Comparison of ENCODE assay signal across 1 cellular context in the genomic region with DNA sequence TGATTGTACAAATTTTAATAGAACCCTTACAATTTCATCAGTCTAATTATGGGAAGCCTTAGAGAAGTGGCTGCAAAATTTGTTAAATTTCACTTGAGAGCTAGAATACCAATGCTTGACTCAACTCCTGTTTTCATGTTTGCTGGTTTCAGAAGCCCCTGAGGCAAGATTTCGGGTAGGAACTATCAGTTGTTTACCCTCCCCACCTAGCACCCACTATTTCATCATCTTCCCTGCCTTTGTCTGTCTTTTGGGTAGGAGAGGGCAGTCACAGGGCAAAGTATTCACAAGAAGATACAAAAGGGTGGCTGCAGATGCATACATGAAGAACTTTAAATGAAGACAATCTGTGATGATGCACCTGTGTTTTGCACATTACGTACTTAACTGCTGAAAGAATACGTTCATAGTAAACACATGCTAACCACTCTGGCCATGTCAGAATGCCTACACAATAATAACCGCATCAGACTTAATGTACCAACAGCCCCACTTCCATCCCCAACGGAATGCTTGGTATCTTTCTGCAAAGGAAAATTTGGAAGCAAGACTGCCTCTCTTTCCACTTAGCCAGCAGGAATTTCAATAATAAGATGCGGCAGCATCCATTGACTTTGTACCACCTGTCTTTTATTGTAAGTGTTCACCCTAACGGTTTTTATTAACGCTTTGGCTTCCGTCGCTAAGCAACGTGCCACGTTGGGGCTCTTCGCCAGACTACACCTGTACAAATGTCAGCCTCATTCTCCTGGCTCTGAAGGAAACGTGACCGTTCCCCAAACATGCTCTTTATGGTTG.
TF ChIP-seq lines count a peak whose summit lies in the region.

No MANE protein-coding gene starts in this region.

TF ChIP-seq in HepG2, 621 proteins besides CTCF, POLR2A, EP300 and RAD21:
- TF ChIP-seq ZNF747 (CRISPR knock-in tag; IDR thresholded peaks at IDR 0.05; ENCODE audit: borderline replicate concordance): no peak
- TF ChIP-seq CEBPB (IDR thresholded peaks at IDR 0.05; ENCODE audit: borderline replicate concordance, low read depth, low read length): 0 out of 2 replicates have a peak, but pooled peaks have one; percentile 15
- no peak for TF ChIP-seq ZNF556 (CRISPR knock-in tag; IDR thresholded peaks at IDR 0.05; ENCODE audit: borderline replicate concordance)
- 0 out of 2 replicates have a peak, but pooled peaks have one; percentile 36 for TF ChIP-seq ZNF652 (CRISPR knock-in tag; IDR thresholded peaks at IDR 0.05; ENCODE audit: borderline replicate concordance, low read depth)
- no peak for TF ChIP-seq RFXANK (CRISPR knock-in tag; IDR thresholded peaks at IDR 0.05)
- TF ChIP-seq, protein P1, sequence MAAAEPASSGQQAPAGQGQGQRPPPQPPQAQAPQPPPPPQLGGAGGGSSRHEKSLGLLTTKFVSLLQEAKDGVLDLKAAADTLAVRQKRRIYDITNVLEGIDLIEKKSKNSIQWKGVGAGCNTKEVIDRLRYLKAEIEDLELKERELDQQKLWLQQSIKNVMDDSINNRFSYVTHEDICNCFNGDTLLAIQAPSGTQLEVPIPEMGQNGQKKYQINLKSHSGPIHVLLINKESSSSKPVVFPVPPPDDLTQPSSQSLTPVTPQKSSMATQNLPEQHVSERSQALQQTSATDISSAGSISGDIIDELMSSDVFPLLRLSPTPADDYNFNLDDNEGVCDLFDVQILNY (CRISPR knock-in tag; conservative IDR thresholded peaks at IDR 0.05): no peak
- no peak for TF ChIP-seq ZNF644 (CRISPR knock-in tag; IDR thresholded peaks at IDR 0.05; ENCODE audit: low read depth)
- TF ChIP-seq ELF3 (CRISPR knock-in tag; IDR thresholded peaks at IDR 0.05): no peak
- TF ChIP-seq, protein P2, sequence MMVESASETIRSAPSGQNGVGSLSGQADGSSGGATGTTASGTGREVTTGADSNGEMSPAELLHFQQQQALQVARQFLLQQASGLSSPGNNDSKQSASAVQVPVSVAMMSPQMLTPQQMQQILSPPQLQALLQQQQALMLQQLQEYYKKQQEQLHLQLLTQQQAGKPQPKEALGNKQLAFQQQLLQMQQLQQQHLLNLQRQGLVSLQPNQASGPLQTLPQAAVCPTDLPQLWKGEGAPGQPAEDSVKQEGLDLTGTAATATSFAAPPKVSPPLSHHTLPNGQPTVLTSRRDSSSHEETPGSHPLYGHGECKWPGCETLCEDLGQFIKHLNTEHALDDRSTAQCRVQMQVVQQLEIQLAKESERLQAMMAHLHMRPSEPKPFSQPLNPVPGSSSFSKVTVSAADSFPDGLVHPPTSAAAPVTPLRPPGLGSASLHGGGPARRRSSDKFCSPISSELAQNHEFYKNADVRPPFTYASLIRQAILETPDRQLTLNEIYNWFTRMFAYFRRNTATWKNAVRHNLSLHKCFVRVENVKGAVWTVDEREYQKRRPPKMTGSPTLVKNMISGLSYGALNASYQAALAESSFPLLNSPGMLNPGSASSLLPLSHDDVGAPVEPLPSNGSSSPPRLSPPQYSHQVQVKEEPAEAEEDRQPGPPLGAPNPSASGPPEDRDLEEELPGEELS (CRISPR knock-in tag; IDR thresholded peaks at IDR 0.05): no peak
- no peak for TF ChIP-seq ZNF331 (CRISPR knock-in tag; IDR thresholded peaks at IDR 0.05)
- no peak for TF ChIP-seq FOXM1 (CRISPR knock-in tag; IDR thresholded peaks at IDR 0.05)
- TF ChIP-seq CBFB (CRISPR knock-in tag; IDR thresholded peaks at IDR 0.05): no peak
- TF ChIP-seq, protein P3, sequence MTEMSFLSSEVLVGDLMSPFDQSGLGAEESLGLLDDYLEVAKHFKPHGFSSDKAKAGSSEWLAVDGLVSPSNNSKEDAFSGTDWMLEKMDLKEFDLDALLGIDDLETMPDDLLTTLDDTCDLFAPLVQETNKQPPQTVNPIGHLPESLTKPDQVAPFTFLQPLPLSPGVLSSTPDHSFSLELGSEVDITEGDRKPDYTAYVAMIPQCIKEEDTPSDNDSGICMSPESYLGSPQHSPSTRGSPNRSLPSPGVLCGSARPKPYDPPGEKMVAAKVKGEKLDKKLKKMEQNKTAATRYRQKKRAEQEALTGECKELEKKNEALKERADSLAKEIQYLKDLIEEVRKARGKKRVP (CRISPR knock-in tag; IDR thresholded peaks at IDR 0.05): peak in 1 of 2 experiments; percentile 43; a peak in 1 of 4 replicates
- TF ChIP-seq SATB2 (CRISPR knock-in tag; IDR thresholded peaks at IDR 0.05): no peak
- TF ChIP-seq, protein P4, sequence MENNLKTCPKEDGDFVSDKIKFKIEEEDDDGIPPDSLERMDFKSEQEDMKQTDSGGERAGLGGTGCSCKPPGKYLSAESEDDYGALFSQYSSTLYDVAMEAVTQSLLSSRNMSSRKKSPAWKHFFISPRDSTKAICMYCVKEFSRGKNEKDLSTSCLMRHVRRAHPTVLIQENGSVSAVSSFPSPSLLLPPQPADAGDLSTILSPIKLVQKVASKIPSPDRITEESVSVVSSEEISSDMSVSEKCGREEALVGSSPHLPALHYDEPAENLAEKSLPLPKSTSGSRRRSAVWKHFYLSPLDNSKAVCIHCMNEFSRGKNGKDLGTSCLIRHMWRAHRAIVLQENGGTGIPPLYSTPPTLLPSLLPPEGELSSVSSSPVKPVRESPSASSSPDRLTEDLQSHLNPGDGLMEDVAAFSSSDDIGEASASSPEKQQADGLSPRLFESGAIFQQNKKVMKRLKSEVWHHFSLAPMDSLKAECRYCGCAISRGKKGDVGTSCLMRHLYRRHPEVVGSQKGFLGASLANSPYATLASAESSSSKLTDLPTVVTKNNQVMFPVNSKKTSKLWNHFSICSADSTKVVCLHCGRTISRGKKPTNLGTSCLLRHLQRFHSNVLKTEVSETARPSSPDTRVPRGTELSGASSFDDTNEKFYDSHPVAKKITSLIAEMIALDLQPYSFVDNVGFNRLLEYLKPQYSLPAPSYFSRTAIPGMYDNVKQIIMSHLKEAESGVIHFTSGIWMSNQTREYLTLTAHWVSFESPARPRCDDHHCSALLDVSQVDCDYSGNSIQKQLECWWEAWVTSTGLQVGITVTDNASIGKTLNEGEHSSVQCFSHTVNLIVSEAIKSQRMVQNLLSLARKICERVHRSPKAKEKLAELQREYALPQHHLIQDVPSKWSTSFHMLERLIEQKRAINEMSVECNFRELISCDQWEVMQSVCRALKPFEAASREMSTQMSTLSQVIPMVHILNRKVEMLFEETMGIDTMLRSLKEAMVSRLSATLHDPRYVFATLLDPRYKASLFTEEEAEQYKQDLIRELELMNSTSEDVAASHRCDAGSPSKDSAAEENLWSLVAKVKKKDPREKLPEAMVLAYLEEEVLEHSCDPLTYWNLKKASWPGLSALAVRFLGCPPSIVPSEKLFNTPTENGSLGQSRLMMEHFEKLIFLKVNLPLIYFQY (CRISPR knock-in tag; IDR thresholded peaks at IDR 0.05; ENCODE audit: borderline replicate concordance): no peak
- no peak for TF ChIP-seq BCL6 (CRISPR knock-in tag; IDR thresholded peaks at IDR 0.05)
